11 cellular contexts compared by ENCODE assay signal in the genomic region with DNA sequence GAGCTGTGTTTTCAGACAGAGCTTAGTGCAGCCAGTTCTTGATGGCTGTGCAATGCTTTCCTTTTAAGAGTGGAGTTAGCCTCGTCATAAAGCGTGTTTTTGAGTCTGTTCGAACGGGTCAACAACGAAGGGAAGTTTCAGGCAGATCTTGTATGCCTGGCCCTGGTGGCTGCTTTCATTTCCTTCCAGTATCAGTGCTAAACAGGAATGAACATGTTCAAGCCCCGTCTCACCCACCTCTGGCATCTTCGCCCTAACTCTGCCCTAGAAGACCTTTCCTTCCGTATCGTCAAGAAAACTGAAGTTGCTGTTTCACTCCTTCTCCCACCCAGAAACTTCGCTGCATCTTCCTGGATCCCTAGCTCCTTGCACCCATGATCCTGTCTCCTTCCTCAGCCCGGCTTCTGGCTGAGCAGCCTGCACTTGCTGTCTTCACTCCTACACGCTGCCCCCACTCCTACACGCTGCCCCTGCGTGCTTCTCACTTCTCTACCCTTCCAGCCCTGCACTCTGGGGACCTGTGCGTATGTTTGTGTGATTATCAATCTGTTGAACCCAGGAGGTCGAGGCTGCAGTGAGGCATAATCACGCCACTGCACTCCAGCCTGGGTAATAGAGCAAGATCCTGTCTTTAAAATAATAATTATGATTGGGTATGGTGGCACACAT. TPM values are rescaled to one million over a fixed set of nuclear protein-coding genes. Genes with fewer than 3 reads are reported as not detected.
DNase-seq lines count a peak whose midpoint lies in the region; ATAC-seq, FAIRE-seq and TF ChIP-seq lines count a peak whose summit lies in the region.
"Had no signal": no experiment of that assay in that cellular context is flagged by ENCODE, and none has a peak within 500 bp of the region (broad histone marks: within the 10 kb centered on the region; RNA-seq: fewer than 3 reads in every experiment).

No MANE protein-coding gene starts in this region.

- no peak for TF ChIP-seq CTCF in natural killer cell (IDR thresholded peaks at IDR 0.05)
- no peak for TF ChIP-seq CTCF in GM12878 (IDR thresholded peaks at IDR 0.05 in 2 of 3, conservative IDR thresholded peaks at IDR 0.05 in 1 of 3; ENCODE audit: control insufficient read depth in 2 of 3, extremely low read depth in 1 of 3, insufficient read depth in 1 of 3, low read depth in 3 of 3, low read length in 3 of 3)
- no peak for TF ChIP-seq CTCF in PC-3 (conservative IDR thresholded peaks at IDR 0.05; ENCODE audit: low read depth, low read length)

- no peak for TF ChIP-seq EP300 in GM12878 (IDR thresholded peaks at IDR 0.05; ENCODE audit: borderline replicate concordance in 1 of 2, control insufficient read depth in 1 of 2, low read depth in 2 of 2, low read length in 2 of 2)

- BruUV-seq in GM12878 (replicated peaks; lab: Mats Ljungman, UMichigan) (no TSS peak), PC-3 (replicated peaks; lab: Mats Ljungman, UMichigan) (no TSS peak)

- CTCF ChIA-PET in GM12878 (lab: Yijun Ruan, JAX) (interaction anchor here (0.6 to 12.5 kb wide), 30 partner anchors 8 to 672 kb away, joined by 3 to 239 read pairs (median 5); a partner anchor contains a TSS), PC-3 (lab: Charles Lee) (no interaction called here)

- no peaks in the 10 kb centered on the region for H3K9me2 ChIP-seq in PC-3 (replicated peaks; ENCODE audit: low read length)

- no peaks in the 10 kb centered on the region for H3K27me3 ChIP-seq in GM12878 (replicated peaks in 1 of 2; ENCODE audit: control insufficient read depth in 2 of 2, insufficient read depth in 2 of 2, low read length in 1 of 2)
- no peaks in the 10 kb centered on the region for H3K27me3 ChIP-seq in muscle layer of duodenum (ENCODE audit: low read depth, low read length)
- no peaks in the 10 kb centered on the region for H3K27me3 ChIP-seq in PC-3 (ENCODE audit: low read length)
- H3K27me3 ChIP-seq: BE2C had no signal

- RAD21 ChIA-PET in GM12878 (lab: Charles Lee; ENCODE audit: unreplicated experiment) = interaction anchor here (0.6 to 8.1 kb wide), 13 partner anchors 11 to 244 kb away, joined by 3 to 84 read pairs (median 4); no protein-coding TSS in a partner anchor

- no peak overlapping the region for H2AFZ ChIP-seq in GM12878 (ENCODE audit: control insufficient read depth, low read depth, low read length)
- no peak overlapping the region for H2AFZ ChIP-seq in PC-3 (ENCODE audit: low read length)

- 85% methylated on average over 17 of the region's 17 CpGs for WGBS in GM12878 (ENCODE audit: insufficient coverage, insufficient replicate concordance, low lambda C conversion rate, missing lambda C conversion rate)

- no peaks in the 10 kb centered on the region for H3K27me3 Mint-ChIP-seq in natural killer cell treated with Interleukin-12 subunit alpha and Interleukin-12 subunit beta and Interleukin-15 and Interleukin-18, amount 100 ng/mL, for 72 hours
- no peaks in the 10 kb centered on the region for H3K27me3 Mint-ChIP-seq in natural killer cell (ENCODE audit: low read depth in 2 of 2)

- no peaks in the 10 kb centered on the region for H3K9me3 Mint-ChIP-seq in natural killer cell treated with Interleukin-12 subunit alpha and Interleukin-12 subunit beta and Interleukin-15 and Interleukin-18, amount 100 ng/mL, for 72 hours
- no peaks in the 10 kb centered on the region for H3K9me3 Mint-ChIP-seq in natural killer cell

- in situ Hi-C loops in GM12878 (cut with MboI) = no loop called here

- POLR2A ChIA-PET in GM12878 (lab: Charles Lee) = interaction anchor here (0.5 to 0.9 kb wide), 3 partner anchors 20 to 216 kb away, joined by 3 to 5 read pairs (median 3); no protein-coding TSS in a partner anchor
- POLR2A ChIA-PET in PC-3 (lab: Charles Lee; ENCODE audit: unreplicated experiment) = no interaction called here

- no peaks in the 10 kb centered on the region for H3F3A ChIP-seq in PC-3 (ENCODE audit: low read length, unreplicated experiment)

- H3K9me3 ChIP-seq in GM12878 (replicated peaks; ENCODE audit: control insufficient read depth, insufficient read depth, low read length) (no peaks in the 10 kb centered on the region), muscle layer of duodenum (ENCODE audit: control insufficient read depth in 1 of 2, low read length in 2 of 2) (no peaks in the 10 kb centered on the region), PC-3 (ENCODE audit: low read length) (no peaks in the 10 kb centered on the region)
- H3K9me3 ChIP-seq: BE2C had no signal

- DNase-seq in natural killer cell treated with Interleukin-12 subunit alpha and Interleukin-12 subunit beta and Interleukin-15 and Interleukin-18, amount 100 ng/mL, for 72 hours (ENCODE audit: low spot score) = no peak
- no peak for DNase-seq in natural killer cell
- no peak for DNase-seq in GM12878 (ENCODE audit: low read depth, low spot score)
- DNase-seq in NCI-H1092 treated with DMSO at 0.1 percent for 48 hours (lab: John Stamatoyannopoulos, UW) = no peak
- no peak for DNase-seq in foreskin melanocyte
- no peak for DNase-seq in PC-3
- no peak for DNase-seq in NCI-H1694 (lab: John Stamatoyannopoulos, UW)

- H3K9ac ChIP-seq in GM12878 (ENCODE audit: control insufficient read depth, insufficient read depth, low read length) (peak overlapping the region; percentile 23; the same call in 1 of the 2 replicates), PC-3 (ENCODE audit: low read length) (no peak overlapping the region)

- peaks cover 67 to 74% of the 10 kb centered on the region in 2 donors for H3K4me1 Mint-ChIP-seq in natural killer cell treated with Interleukin-12 subunit alpha and Interleukin-12 subunit beta and Interleukin-15 and Interleukin-18, amount 100 ng/mL, for 72 hours (ENCODE audit: low read depth in 2 of 2)
- peaks cover 68 to 74% of the 10 kb centered on the region in 2 donors for H3K4me1 Mint-ChIP-seq in natural killer cell

- H3K4me3 ChIP-seq in GM12878 (no peak overlapping the region), muscle layer of duodenum (ENCODE audit: low read depth in 1 of 2, low read length in 2 of 2) (no peak overlapping the region), PC-3 (ENCODE audit: low read length) (no peak overlapping the region)
- H3K4me3 ChIP-seq: lung had no signal

- H3K79me2 ChIP-seq in GM12878 (ENCODE audit: control insufficient read depth, insufficient read depth, low read length) = peaks cover 68% of the 10 kb centered on the region
- peaks cover 98% of the 10 kb centered on the region for H3K79me2 ChIP-seq in PC-3 (ENCODE audit: low read length)

- intact Hi-C loops in natural killer cell (cut with micrococcal nuclease) (no loop called here), GM12878 (cut with micrococcal nuclease; ENCODE audit: unreplicated experiment) (loop anchor here (10.0 kb wide), 1 partner anchor 140 kb away; no protein-coding TSS in a partner anchor), PC-3 (cut with micrococcal nuclease) (no loop called here)

- H3K4me3 Mint-ChIP-seq in natural killer cell treated with Interleukin-12 subunit alpha and Interleukin-12 subunit beta and Interleukin-15 and Interleukin-18, amount 100 ng/mL, for 72 hours = peak overlapping the region; percentile 69
- H3K4me3 Mint-ChIP-seq in natural killer cell = no peak overlapping the region

- H3K36me3 Mint-ChIP-seq in natural killer cell treated with Interleukin-12 subunit alpha and Interleukin-12 subunit beta and Interleukin-15 and Interleukin-18, amount 100 ng/mL, for 72 hours = no peaks in the 10 kb centered on the region
- no peaks in the 10 kb centered on the region for H3K36me3 Mint-ChIP-seq in natural killer cell

- H4K20me1 ChIP-seq in GM12878 (ENCODE audit: control insufficient read depth, insufficient read depth) = peaks cover 4% of the 10 kb centered on the region; the same call in 1 of the 2 replicates
- H4K20me1 ChIP-seq in PC-3 (ENCODE audit: low read length) = peaks cover 26% of the 10 kb centered on the region

- no peak for ATAC-seq in natural killer cell treated with Interleukin-12 subunit alpha and Interleukin-12 subunit beta and Interleukin-15 and Interleukin-18, amount 100 ng/mL, for 72 hours
- ATAC-seq in natural killer cell (no peak), GM12878 (no peak), PC-3 (no peak)

- peak overlapping the region; percentile 36 to 86 for H3K27ac Mint-ChIP-seq in natural killer cell treated with Interleukin-12 subunit alpha and Interleukin-12 subunit beta and Interleukin-15 and Interleukin-18, amount 100 ng/mL, for 72 hours
- H3K27ac Mint-ChIP-seq in natural killer cell = peak overlapping the region in 1 of 2 donors; percentile 9

- TF ChIP-seq POLR2A in GM12878 (IDR thresholded peaks at IDR 0.05; ENCODE audit: low read depth, low read length) = 0 out of 2 replicates have a peak, but pooled peaks have one; percentile 15

- SMC1A ChIA-PET in GM12878 (lab: Charles Lee; ENCODE audit: uncharacterized antibody, unreplicated experiment) = interaction anchor here (0.6 to 11.2 kb wide), 24 partner anchors 8 to 259 kb away, joined by 3 to 142 read pairs (median 4); no protein-coding TSS in a partner anchor

- H3K4me2 ChIP-seq in GM12878 (ENCODE audit: control insufficient read depth, insufficient read depth) (peak overlapping the region; percentile 88), PC-3 (ENCODE audit: low read length) (no peak overlapping the region)

- H3K27ac ChIP-seq in GM12878 (ENCODE audit: control insufficient read depth, insufficient read depth) (peak overlapping the region; percentile 56; the same call in 1 of the 2 replicates), muscle layer of duodenum (ENCODE audit: low read length) (peak overlapping the region; percentile 29), PC-3 (ENCODE audit: low read length) (no peak overlapping the region)

- FAIRE-seq in GM12878 (lab: Jason Lieb, UNC) = no peak
- FAIRE-seq: frontal cortex had no signal

- TF ChIP-seq RAD21 in GM12878 (IDR thresholded peaks at IDR 0.05; ENCODE audit: insufficient read depth, low read depth, low read length) = no peak

- H3K4me1 ChIP-seq in GM12878 (ENCODE audit: control insufficient read depth, insufficient read depth, low read length) (peaks cover 49% of the 10 kb centered on the region), muscle layer of duodenum (ENCODE audit: control insufficient read depth in 1 of 2, insufficient read depth in 2 of 2, low read length in 2 of 2) (peaks cover 19 to 52% of the 10 kb centered on the region in 2 donors), PC-3 (ENCODE audit: insufficient read depth, low read length) (peaks cover 11% of the 10 kb centered on the region)
- H3K4me1 ChIP-seq: BE2C had no signal

- H3K36me3 ChIP-seq in GM12878 (ENCODE audit: control insufficient read depth in 2 of 2, insufficient read depth in 2 of 2, low read length in 1 of 2) (peaks cover 7 to 13% of the 10 kb centered on the region in 2 experiments), muscle layer of duodenum (ENCODE audit: control insufficient read depth in 1 of 2, insufficient read depth in 2 of 2, low read length in 2 of 2) (peaks cover 0 to 3% of the 10 kb centered on the region in 2 donors), PC-3 (ENCODE audit: low read depth, low read length) (peaks cover 6% of the 10 kb centered on the region; the same call in 1 of the 2 replicates)

RNA-seq across cellular contexts. Expression of a gene that starts 55.3 kb away (rescaled TPM):
- 100 to 1,000 TPM; 111 to 156 TPM for total RNA-seq in natural killer cell treated with Interleukin-12 subunit alpha and Interleukin-12 subunit beta and Interleukin-15 and Interleukin-18, amount 100 ng/mL, for 72 hours
- total RNA-seq in natural killer cell (100 to 1,000 TPM in 2 of 3 donors, 10 to 100 TPM in 1; 78.4 to 103 (median 100) TPM), GM12878 (2014; rRNA removed) (70.7 and 77.3 TPM in 2 replicates), GM12878 (2014; rRNA removed; fragmentation: Illumina TruSeq; extraction: Trizol) (80.8 and 85.2 TPM in 2 replicates), GM12878 (2021) (119 and 122 TPM in 2 replicates), PC-3 (2014; rRNA removed) (50.4 and 62.3 TPM in 2 replicates)
- 199 and 215 TPM in 2 replicates for total RNA-seq in GM12878 (2013; cell fraction: nucleolus; rRNA removed)
- polyA plus RNA-seq in GM12878 (2011; ENCODE audit: low read depth) = 47.5 TPM
- polyA plus RNA-seq in GM12878 (2011; rRNA removed) (74.7 and 125 TPM in 2 replicates), GM12878 (2014; fragmentation: Illumina TruSeq; extraction: Trizol) (133 and 198 TPM in 2 replicates), GM12878 (2014; fragmentation: Nextera tagmentation; extraction: Ambion mirVana) (10 to 100 TPM; 46.1 to 47.7 TPM), GM12878 (2014; rRNA removed) (87.5 and 87.9 TPM in 2 replicates), GM12878 (2016; fragmentation: Nextera tagmentation; extraction: Ambion mirVana) (100 to 1,000 TPM; 143 to 160 TPM)
- polyA plus RNA-seq in GM12878 (2011; cell fraction: cytosol; rRNA removed) = 121 and 122 TPM in 2 replicates
- 109 and 126 TPM in 2 replicates for polyA plus RNA-seq in GM12878 (2011; cell fraction: nucleus; rRNA removed)
- 67.1 and 71.5 TPM in 2 replicates for polyA plus RNA-seq in GM12878 (2012)
- polyA minus RNA-seq in GM12878 (2011; rRNA and poly(A)+ RNA removed) = 227 and 233 TPM in 2 replicates
- 47.4 and 71.6 TPM in 2 replicates for polyA minus RNA-seq in GM12878 (2011; cell fraction: cytosol; rRNA and poly(A)+ RNA removed)
- polyA minus RNA-seq in GM12878 (2011; cell fraction: nucleus; rRNA and poly(A)+ RNA removed) = 39.7 and 77.1 TPM in 2 replicates
